In the genomic region with DNA sequence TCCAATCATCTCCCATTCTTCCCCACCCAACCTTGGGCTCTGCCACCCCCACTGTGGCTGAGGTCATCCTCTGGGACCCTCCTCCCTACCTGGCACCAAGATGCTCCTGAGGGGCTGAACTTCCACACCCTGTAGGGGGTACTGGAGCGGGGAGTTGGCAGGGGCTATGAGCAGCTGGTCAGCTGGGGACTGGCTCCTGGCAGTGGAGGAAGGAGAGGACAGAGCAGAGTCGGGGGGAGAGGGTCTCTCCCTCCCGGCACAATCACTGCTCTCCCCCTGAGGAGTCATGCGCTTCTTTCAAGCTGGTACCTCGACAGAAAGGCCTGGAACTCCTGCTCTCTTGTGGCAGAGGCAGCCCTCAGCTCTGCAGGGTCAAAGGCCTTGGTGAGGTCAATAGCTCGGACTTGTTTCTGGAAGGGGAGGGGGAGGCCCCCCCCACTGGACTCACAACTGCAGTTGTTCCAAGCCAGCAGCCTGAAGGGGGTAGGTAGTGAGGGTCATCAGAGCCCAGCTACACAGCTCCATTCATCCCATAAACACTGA, we compare ENCODE assay signal across 18 cellular contexts. TPM values are rescaled to one million over a fixed set of nuclear protein-coding genes. Genes with fewer than 3 reads are reported as not detected.
DNase-seq lines count a peak whose midpoint lies in the region; ATAC-seq and TF ChIP-seq lines count a peak whose summit lies in the region.
"Had no signal": no experiment of that assay in that cellular context is flagged by ENCODE, and none has a peak within 500 bp of the region (broad histone marks: within the 10 kb centered on the region; RNA-seq: fewer than 3 reads in every experiment).

No MANE protein-coding gene starts in this region.

- no peak for TF ChIP-seq EP300 in sigmoid colon (IDR thresholded peaks at IDR 0.05)

- H3K4me1 ChIP-seq in PC-3 (ENCODE audit: insufficient read depth, low read length) = peaks cover 17% of the 10 kb centered on the region
- peaks cover 18% of the 10 kb centered on the region for H3K4me1 ChIP-seq in iPS-18a (ENCODE audit: control insufficient read depth, low read depth, low read length)
- peaks cover 0 to 28% (median 24%) of the 10 kb centered on the region in 4 donors for H3K4me1 ChIP-seq in sigmoid colon

- peaks cover 12% of the 10 kb centered on the region for H3K79me2 ChIP-seq in PC-3 (ENCODE audit: low read length)

- no peaks in the 10 kb centered on the region for H3F3A ChIP-seq in PC-3 (ENCODE audit: low read length, unreplicated experiment)

- TF ChIP-seq CTCF in PC-3 (conservative IDR thresholded peaks at IDR 0.05; ENCODE audit: low read depth, low read length) (no peak), sigmoid colon (IDR thresholded peaks at IDR 0.05) (no peak)

- H3K27me3 ChIP-seq in PC-3 (ENCODE audit: low read length) (no peaks in the 10 kb centered on the region), iPS-18a (ENCODE audit: control insufficient read depth, insufficient read depth, low read length) (peaks cover 91% of the 10 kb centered on the region), sigmoid colon (peaks cover 10 to 75% (median 28%) of the 10 kb centered on the region in 3 donors)

- H2AFZ ChIP-seq in PC-3 (ENCODE audit: low read length) = no peak overlapping the region

- intact Hi-C loops in PC-3 (cut with micrococcal nuclease) = no loop called here
- intact Hi-C loops in sigmoid colon (cut with DNase I) = no loop called here
- intact Hi-C loops in posterior vena cava (cut with DNase I) = loop anchor here in 1 of 2 donors (5.0 kb wide), 1 partner anchor 44 kb away; no protein-coding TSS in a partner anchor

- peak overlapping the region; percentile 99; the same call in 1 of the 2 replicates for H3K4me2 ChIP-seq in PC-3 (ENCODE audit: low read length)

- H3K4me3 ChIP-seq in PC-3 (ENCODE audit: low read length) (no peak overlapping the region; the same call in 1 of the 2 replicates), iPS-18a (ENCODE audit: low read length) (peak overlapping the region; percentile 52), sigmoid colon (no peak overlapping the region)

- H4K20me1 ChIP-seq in PC-3 (ENCODE audit: low read length) = no peaks in the 10 kb centered on the region

- TF ChIP-seq POLR2A in sigmoid colon (IDR thresholded peaks at IDR 0.05) = no peak

- WGBS in sigmoid colon, 2 donors = 44 to 50% methylated on average over 6 of the region's 6 CpGs

- peak; percentile 51 for DNase-seq in activated CD8-positive, alpha-beta memory T cell treated with anti-CD3 and anti-CD28 coated beads, Interleukin-2, amount 50 U/mL, for 48 hours
- no peak for DNase-seq in activated CD8-positive, alpha-beta memory T cell treated with anti-CD3 and anti-CD28 coated beads, Interleukin-2, amount 50 U/mL, for 4 hours
- DNase-seq in PC-3 = no peak
- peak; percentile 52 for DNase-seq in sigmoid colon
- no peak for DNase-seq in DMS53 treated with DMSO at 0.1 percent for 48 hours (lab: John Stamatoyannopoulos, UW; ENCODE audit: unreplicated experiment)
- DNase-seq in posterior vena cava (ENCODE audit: low spot score) = no peak
- no peak for DNase-seq in iPS-NIHi11 (ENCODE audit: low spot score)
- DNase-seq: CD8-positive, alpha-beta memory T cell; esophagus squamous epithelium; kidney glomerular epithelial cell; NCI-H1105; NCI-H2171; psoas muscle; stimulated activated CD4-positive, alpha-beta T cell treated with anti-CD3 and anti-CD28 coated beads, Interleukin-12 subunit alpha, Interleukin-12 subunit beta, amount 100 ng/mL, for 4 hours; stimulated activated naive CD4-positive, alpha-beta T cell; SW 1271; trophoblast cell had no signal

- no peaks in the 10 kb centered on the region for H3K9me2 ChIP-seq in PC-3 (replicated peaks; ENCODE audit: low read length)

- CTCF ChIA-PET in PC-3 (lab: Charles Lee) = interaction anchor here (0.6 kb wide), 1 partner anchor 24 kb away, joined by 4 read pairs; no protein-coding TSS in a partner anchor

- H3K9me3 ChIP-seq in PC-3 (ENCODE audit: low read length) (no peaks in the 10 kb centered on the region), iPS-18a (ENCODE audit: control insufficient read depth, low read depth, low read length) (no peaks in the 10 kb centered on the region), sigmoid colon (no peaks in the 10 kb centered on the region)
- H3K9me3 ChIP-seq: esophagus squamous epithelium, psoas muscle had no signal

- no peak for ATAC-seq in PC-3
- ATAC-seq: psoas muscle had no signal

- H3K36me3 ChIP-seq in PC-3 (ENCODE audit: low read depth, low read length) (no peaks in the 10 kb centered on the region; the same call in 1 of the 2 replicates), iPS-18a (ENCODE audit: control insufficient read depth, low read depth, low read length) (no peaks in the 10 kb centered on the region), sigmoid colon (peaks cover 0 to 9% (median 2%) of the 10 kb centered on the region in 4 donors)
- H3K36me3 ChIP-seq: esophagus squamous epithelium had no signal

- H3K9ac ChIP-seq in PC-3 (ENCODE audit: low read length) (no peak overlapping the region), iPS-18a (ENCODE audit: low read length) (no peak overlapping the region)

- no peak overlapping the region for H3K27ac ChIP-seq in PC-3 (ENCODE audit: low read length)
- H3K27ac ChIP-seq in iPS-18a (ENCODE audit: low read length) = no peak overlapping the region
- H3K27ac ChIP-seq in sigmoid colon = no peak overlapping the region
- H3K27ac ChIP-seq: esophagus squamous epithelium, psoas muscle had no signal

- BruUV-seq in PC-3 (replicated peaks; lab: Mats Ljungman, UMichigan) = no TSS peak

- POLR2A ChIA-PET in PC-3 (lab: Charles Lee; ENCODE audit: unreplicated experiment) = interaction anchor here (0.5 kb wide), 1 partner anchor 591 kb away, joined by 4 read pairs; no protein-coding TSS in a partner anchor

RNA-seq across cellular contexts. Expression of a gene that starts 2.0 kb away (rescaled TPM):
- 39.0 and 42.3 TPM in 2 replicates for total RNA-seq in PC-3 (2014; rRNA removed)
- 1 to 10 TPM in 3 of 4 donors, under 1 TPM in 1; 0.99 to 4.4 (median 3.3) TPM for total RNA-seq in sigmoid colon
- polyA plus RNA-seq in sigmoid colon = 1 to 10 TPM in 1 of 3 donors, not detected in 2; 2.7 TPM
- total RNA-seq in posterior vena cava = 1 to 10 TPM; 4.3 to 6.0 TPM
- polyA plus RNA-seq: CD8-positive, alpha-beta memory T cell had no signal

RNA-seq across cellular contexts. Expression of a gene that starts 19.7 kb away (rescaled TPM):
- total RNA-seq in PC-3 (2014; rRNA removed) (10.0 and 18.1 TPM in 2 replicates), sigmoid colon (100 to 1,000 TPM in 3 of 4 donors, 10 to 100 TPM in 1; 99.4 to 140 (median 113) TPM), posterior vena cava (10 to 100 TPM; 78.8 to 82.8 TPM)
- 10 to 100 TPM in 2 of 3 donors, 1 to 10 TPM in 1; 5.8 to 22.8 (median 18.2) TPM for polyA plus RNA-seq in sigmoid colon
- polyA plus RNA-seq: CD8-positive, alpha-beta memory T cell had no signal

RNA-seq across cellular contexts. Expression of a gene that starts 26.3 kb away (rescaled TPM):
- 11.9 and 15.9 TPM in 2 replicates for total RNA-seq in PC-3 (2014; rRNA removed)
- total RNA-seq in sigmoid colon = 10 to 100 TPM; 42.9 to 68.4 (median 50.7) TPM
- 10 to 100 TPM in 1 of 3 donors, 1 to 10 TPM in 2; 1.2 to 12.5 (median 8.4) TPM for polyA plus RNA-seq in sigmoid colon
- 10 to 100 TPM; 32.4 to 35.6 TPM for total RNA-seq in posterior vena cava

RNA-seq across cellular contexts. Expression of a gene that starts 40.0 kb away (rescaled TPM):
- 83.6 and 88.6 TPM in 2 replicates for total RNA-seq in PC-3 (2014; rRNA removed)
- total RNA-seq in sigmoid colon = 10 to 100 TPM; 13.3 to 22.8 (median 18.4) TPM
- polyA plus RNA-seq in sigmoid colon = 10 to 100 TPM; 21.0 to 30.5 (median 28.6) TPM
- total RNA-seq in posterior vena cava = 10 to 100 TPM; 26.0 to 27.4 TPM

Comparison
In these comparisons a context has a peak if more than half of its experiments do, and no peak if none do; other contexts are left out.
1. DNase-seq: peak in activated CD8-positive, alpha-beta memory T cell treated with anti-CD3 and anti-CD28 coated beads, Interleukin-2, amount 50 U/mL, for 48 hours (single experiment) and sigmoid colon (single experiment); none in activated CD8-positive, alpha-beta memory T cell treated with anti-CD3 and anti-CD28 coated beads, Interleukin-2, amount 50 U/mL, for 4 hours (single experiment), PC-3 (single experiment), DMS53 treated with DMSO at 0.1 percent for 48 hours (single experiment), posterior vena cava (single experiment) and iPS-NIHi11 (single experiment).